Comparison of ENCODE assay signal across 9 cellular contexts in genomic region chr5:95022967-95023695, GRCh38.
DNase-seq lines count a peak whose midpoint lies in the region; ATAC-seq and TF ChIP-seq lines count a peak whose summit lies in the region.
"Had no signal": no experiment of that assay in that cellular context is flagged by ENCODE, and none has a peak within 500 bp of the region (broad histone marks: within the 10 kb centered on the region; RNA-seq: fewer than 3 reads in every experiment).

No MANE protein-coding gene starts in this region.

- no peaks in the 10 kb centered on the region for H3K9me2 ChIP-seq in Loucy (replicated peaks; ENCODE audit: low read depth, low read length)

- H3K4me3 ChIP-seq in Loucy (ENCODE audit: low read length, poor library complexity, severe bottlenecking) (peak overlapping the region; percentile 6), left lung (no peak overlapping the region)

- H2AFZ ChIP-seq in Loucy (ENCODE audit: low read length) = no peak overlapping the region

- H3K4me1 ChIP-seq in Loucy (ENCODE audit: insufficient read depth, low read length, poor library complexity, severe bottlenecking) = peaks cover 70% of the 10 kb centered on the region
- H3K4me1 ChIP-seq in left lung = peaks cover 0 to 18% of the 10 kb centered on the region in 2 donors

- H3K9me3 Mint-ChIP-seq in HFFc6 (no peaks in the 10 kb centered on the region), chondrocyte (ENCODE audit: low read depth) (no peaks in the 10 kb centered on the region)

- H4K20me1 ChIP-seq in Loucy (ENCODE audit: insufficient read depth, low read length, poor library complexity, severe bottlenecking) = no peaks in the 10 kb centered on the region

- H3K27ac Mint-ChIP-seq in HFFc6 (peak overlapping the region; percentile 4), chondrocyte (ENCODE audit: unreplicated experiment) (no peak overlapping the region)

- peaks cover 16% of the 10 kb centered on the region for H3F3A ChIP-seq in Loucy (ENCODE audit: low read depth)

- peak overlapping the region; percentile 47 for H3K4me2 ChIP-seq in Loucy (ENCODE audit: low read depth, low read length, poor library complexity, severe bottlenecking)

- peak; percentile 79 for ATAC-seq in GM18907 (IDR thresholded peaks at IDR 0.05; ENCODE audit: unreplicated experiment)
- ATAC-seq in left lung = peak; percentile 27

- H3K27me3 Mint-ChIP-seq in HFFc6 (ENCODE audit: insufficient read depth) = peaks cover 3% of the 10 kb centered on the region; the same call in 1 of the 2 replicates
- peaks cover 12% of the 10 kb centered on the region for H3K27me3 Mint-ChIP-seq in chondrocyte (ENCODE audit: low read depth)

- H3K79me2 ChIP-seq in Loucy (ENCODE audit: insufficient read depth, low read length) = peaks cover 16% of the 10 kb centered on the region; the same call in 1 of the 2 replicates

- intact Hi-C loops in left lung (cut with DNase I) = no loop called here

- no peaks in the 10 kb centered on the region for H3K9me3 ChIP-seq in Loucy (ENCODE audit: insufficient read depth, low read depth, low read length)
- H3K9me3 ChIP-seq in left lung = no peaks in the 10 kb centered on the region

- H3K36me3 ChIP-seq in Loucy (ENCODE audit: insufficient read depth, low read length) (no peaks in the 10 kb centered on the region), left lung (no peaks in the 10 kb centered on the region)

- H3K27ac ChIP-seq in left lung = no peak overlapping the region

- H3K27me3 ChIP-seq in Loucy (ENCODE audit: insufficient read depth, low read length, poor library complexity, severe bottlenecking) = no peaks in the 10 kb centered on the region
- H3K27me3 ChIP-seq in left lung = no peaks in the 10 kb centered on the region

- peak overlapping the region; percentile 9; the same call in 1 of the 2 replicates for H3K4me3 Mint-ChIP-seq in HFFc6
- no peak overlapping the region for H3K4me3 Mint-ChIP-seq in chondrocyte (ENCODE audit: unreplicated experiment)

- no peaks in the 10 kb centered on the region for H3K36me3 Mint-ChIP-seq in HFFc6 (ENCODE audit: low read depth)
- H3K36me3 Mint-ChIP-seq in chondrocyte (ENCODE audit: low read depth) = no peaks in the 10 kb centered on the region

- peak; percentile 5 for DNase-seq in HFFc6
- no peak for DNase-seq in left lung
- no peak for DNase-seq in NCI-H774 (lab: John Stamatoyannopoulos, UW)
- DNase-seq in NCI-H226 = no peak
- DNase-seq in inferior parietal cortex (ENCODE audit: extremely low spot score) = no peak
- no peak for DNase-seq in chondrocyte (ENCODE audit: low spot score)
- DNase-seq: NCI-H146 had no signal

- H3K9ac ChIP-seq in Loucy (ENCODE audit: low read depth, low read length, poor library complexity, severe bottlenecking) = peak overlapping the region; percentile 26

- peaks cover 52% of the 10 kb centered on the region for H3K4me1 Mint-ChIP-seq in HFFc6 (ENCODE audit: low read depth)
- H3K4me1 Mint-ChIP-seq in chondrocyte (ENCODE audit: low read depth) = peaks cover 7% of the 10 kb centered on the region

- no peak for TF ChIP-seq CTCF in HFFc6 (IDR thresholded peaks at IDR 0.05)
- TF ChIP-seq CTCF in Loucy (conservative IDR thresholded peaks at IDR 0.05; ENCODE audit: low read length) = no peak
- no peak for TF ChIP-seq CTCF in left lung (IDR thresholded peaks at IDR 0.05)
- no peak for TF ChIP-seq CTCF in chondrocyte (IDR thresholded peaks at IDR 0.05)
